24 cellular contexts compared by ENCODE assay signal in genomic region chr11:93032580-93032979, GRCh38.
DNase-seq lines count a peak whose midpoint lies in the region; ATAC-seq, FAIRE-seq and TF ChIP-seq lines count a peak whose summit lies in the region.
"Had no signal": no experiment of that assay in that cellular context is flagged by ENCODE, and none has a peak within 500 bp of the region (broad histone marks: within the 10 kb centered on the region; RNA-seq: fewer than 3 reads in every experiment).

No MANE protein-coding gene starts in this region.

- H3K4ac ChIP-seq in IMR-90 (ENCODE audit: low read depth, low read length) = 0 out of 2 replicates have a peak overlapping the region, but pooled peaks have one; percentile 22

- no peak overlapping the region for H2AK5ac ChIP-seq in IMR-90 (ENCODE audit: low read depth, low read length)

- no peak overlapping the region for H3K56ac ChIP-seq in IMR-90 (ENCODE audit: extremely low read depth, insufficient read depth, low read length)

- FAIRE-seq in astrocyte (lab: Jason Lieb, UNC) = no peak
- FAIRE-seq: GM12878 had no signal

- no peak overlapping the region for H3K14ac ChIP-seq in IMR-90 (replicated peaks; ENCODE audit: low read depth, low read length)

- no peak for TF ChIP-seq CTCF in IMR-90 (conservative IDR thresholded peaks at IDR 0.05; ENCODE audit: low read depth, low read length)
- no peak for TF ChIP-seq CTCF in astrocyte (IDR thresholded peaks at IDR 0.05; ENCODE audit: insufficient read depth, low read depth, low read length)
- no peak for TF ChIP-seq CTCF in foreskin keratinocyte (conservative IDR thresholded peaks at IDR 0.05)

- CTCF ChIA-PET in IMR-90 (lab: Yijun Ruan, JAX) (no interaction called here), HEK293T (lab: Yijun Ruan, JAX) (no interaction called here)

- H3K4me1 Mint-ChIP-seq in astrocyte (ENCODE audit: low read depth, unreplicated experiment) = peaks cover 26% of the 10 kb centered on the region

- H3K27ac ChIP-seq in IMR-90 (ENCODE audit: insufficient read depth, low read length) = no peak overlapping the region
- H3K27ac ChIP-seq in astrocyte (ENCODE audit: low read depth, low read length) = no peak overlapping the region
- no peak overlapping the region for H3K27ac ChIP-seq in foreskin keratinocyte
- H3K27ac ChIP-seq: 22Rv1, HL-60, PC-9, RWPE1 had no signal

- POLR2A ChIA-PET in IMR-90 (lab: Charles Lee; ENCODE audit: unreplicated experiment) (no interaction called here), HEK293T (lab: Yijun Ruan, JAX) (no interaction called here)

- H4K20me1 ChIP-seq in IMR-90 (ENCODE audit: insufficient read depth, low read length) (no peaks in the 10 kb centered on the region), astrocyte (ENCODE audit: insufficient read depth, low read length) (no peaks in the 10 kb centered on the region)

- H2AFZ ChIP-seq in IMR-90 (replicated peaks; ENCODE audit: low read length, poor library complexity) (peak overlapping the region; percentile 18), astrocyte (ENCODE audit: low read depth, low read length) (no peak overlapping the region)
- H2AFZ ChIP-seq: PC-9 had no signal

- H3K4me3 ChIP-seq in IMR-90 (ENCODE audit: insufficient read depth, low read depth, low read length) (no peak overlapping the region), astrocyte (ENCODE audit: insufficient read depth, low read depth, low read length) (no peak overlapping the region)
- H3K4me3 ChIP-seq: GM12878, PC-9 had no signal

- no peaks in the 10 kb centered on the region for H3K36me3 Mint-ChIP-seq in astrocyte (ENCODE audit: low read depth, unreplicated experiment)
- H3K36me3 Mint-ChIP-seq: IgD-negative memory B cell had no signal

- H3K4me3 Mint-ChIP-seq in astrocyte (ENCODE audit: unreplicated experiment) = no peak overlapping the region
- H3K4me3 Mint-ChIP-seq: H9, IgD-negative memory B cell had no signal

- no peak overlapping the region for H4K8ac ChIP-seq in IMR-90 (ENCODE audit: low read depth in 2 of 2, low read length in 2 of 2)

- intact Hi-C loops in IMR-90 (cut with micrococcal nuclease) = no loop called here

- H2BK120ac ChIP-seq in IMR-90 (ENCODE audit: low read depth, low read length) = no peak overlapping the region

- H3K27ac Mint-ChIP-seq in astrocyte (ENCODE audit: unreplicated experiment) = peak overlapping the region; percentile 88
- H3K27ac Mint-ChIP-seq: H9, IgD-negative memory B cell had no signal

- H3K27me3 ChIP-seq in IMR-90 (ENCODE audit: control insufficient read depth, insufficient read depth, low read length) (no peaks in the 10 kb centered on the region), astrocyte (ENCODE audit: insufficient read depth, low read length) (no peaks in the 10 kb centered on the region), foreskin keratinocyte (no peaks in the 10 kb centered on the region)

- no peak overlapping the region for H2BK15ac ChIP-seq in IMR-90 (ENCODE audit: low read depth, low read length)

- no peak overlapping the region for H4K5ac ChIP-seq in IMR-90 (ENCODE audit: low read depth, low read length)

- no peaks in the 10 kb centered on the region; the same call in 1 of the 2 replicates for H3K9me1 ChIP-seq in IMR-90 (ENCODE audit: insufficient read depth, low read length)

- TF ChIP-seq POLR2A in IMR-90 (IDR thresholded peaks at IDR 0.05; ENCODE audit: low read depth, low read length) = no peak

- H4K91ac ChIP-seq in IMR-90 (ENCODE audit: insufficient read depth, low read depth, low read length) = no peak overlapping the region

- no peaks in the 10 kb centered on the region for H3K79me2 ChIP-seq in astrocyte (ENCODE audit: insufficient read depth, low read length)

- no peak overlapping the region for H3K18ac ChIP-seq in IMR-90 (ENCODE audit: low read depth, low read length)

- H3K4me1 ChIP-seq in IMR-90 (ENCODE audit: control insufficient read depth, insufficient read depth, low read length) (no peaks in the 10 kb centered on the region; the same call in 1 of the 2 replicates), astrocyte (ENCODE audit: insufficient read depth, low read length) (peaks cover 12% of the 10 kb centered on the region), foreskin keratinocyte (no peaks in the 10 kb centered on the region)

- peak overlapping the region; percentile 13 for H2AK9ac ChIP-seq in IMR-90 (replicated peaks; ENCODE audit: low read depth, low read length, poor library complexity)

- no peak for TF ChIP-seq RAD21 in IMR-90 (IDR thresholded peaks at IDR 0.05; ENCODE audit: low read length)

- no peak overlapping the region for H3K23ac ChIP-seq in IMR-90 (ENCODE audit: low read depth, low read length)

- H3K4me2 ChIP-seq in IMR-90 (ENCODE audit: low read depth, low read length) = no peak overlapping the region
- H3K4me2 ChIP-seq in astrocyte (ENCODE audit: low read length) = no peak overlapping the region
- H3K4me2 ChIP-seq: PC-9 had no signal

- H3K9ac ChIP-seq in IMR-90 (ENCODE audit: low read depth, low read length) (no peak overlapping the region), astrocyte (ENCODE audit: low read length) (no peak overlapping the region)

- no CpG with 5 or more reads among the region's 2 CpGs for WGBS in IMR-90 (ENCODE audit: extremely low coverage in 2 of 2, insufficient read length in 1 of 2), 2 experiments

- no peaks in the 10 kb centered on the region for H3K79me1 ChIP-seq in IMR-90 (ENCODE audit: low read depth in 1 of 2, low read length in 2 of 2)

- H3K27me3 Mint-ChIP-seq in astrocyte (ENCODE audit: low read depth, unreplicated experiment) = no peaks in the 10 kb centered on the region
- H3K27me3 Mint-ChIP-seq: IgD-negative memory B cell had no signal

- DNase-seq in NCI-H524 (lab: John Stamatoyannopoulos, UW) (peak; percentile 45 to 78), NCI-H524 treated with DMSO at 0.1 percent for 48 hours (lab: John Stamatoyannopoulos, UW) (no peak), IMR-90 (peak; percentile 30), astrocyte (ENCODE audit: low read depth) (peak; percentile 31), foreskin keratinocyte (peak in 1 of 2 donors; percentile 62), NCI-H345 (lab: John Stamatoyannopoulos, UW) (no peak), D341Med (ENCODE audit: low spot score) (no peak), HEK293T (ENCODE audit: extremely low spot score) (no peak)
- DNase-seq: DMS153, EL, H9, Karpas-422, MM.1S, NCI-H1092 treated with DMSO at 0.1 percent for 48 hours, NCI-H2107, NCI-H774, PC-9, SIG-M5 had no signal

- no peak overlapping the region; the same call in 1 of the 2 replicates for H2BK20ac ChIP-seq in IMR-90 (ENCODE audit: low read depth, low read length)

- in situ Hi-C loops in IMR-90 (cut with MboI; ENCODE audit: low sequenced_read_pairs) = no loop called here

- BruUV-seq in IMR-90 (replicated peaks; lab: Mats Ljungman, UMichigan) = no TSS peak

- H3K9me3 Mint-ChIP-seq in astrocyte (ENCODE audit: unreplicated experiment) = no peaks in the 10 kb centered on the region
- H3K9me3 Mint-ChIP-seq: H9 had no signal

- H3K9me3 ChIP-seq in IMR-90 (ENCODE audit: control insufficient read depth, insufficient read depth, low read length) (no peaks in the 10 kb centered on the region), astrocyte (ENCODE audit: insufficient read depth, low read depth, low read length) (no peaks in the 10 kb centered on the region)

- dilution Hi-C loops in IMR-90 (cut with HindIII; ENCODE audit: low sequenced_read_pairs, unreplicated experiment) = no loop called here

- no peaks in the 10 kb centered on the region for H3K36me3 ChIP-seq in IMR-90 (ENCODE audit: control insufficient read depth, insufficient read depth, low read length)
- no peaks in the 10 kb centered on the region for H3K36me3 ChIP-seq in astrocyte (ENCODE audit: insufficient read depth, low read length)

- no peak for ATAC-seq in IMR-90 (ENCODE audit: low read depth)
- peak; percentile 56 for ATAC-seq in foreskin keratinocyte
- ATAC-seq: GM12878, SK-N-SH treated with all-trans-retinoic acid at 6 μM for 48 hours had no signal

- no peak overlapping the region for H2BK5ac ChIP-seq in IMR-90 (ENCODE audit: low read depth, low read length, poor library complexity, severe bottlenecking)

TF ChIP-seq in IMR-90, 13 proteins besides CTCF, POLR2A, EP300 and RAD21:
- TF ChIP-seq RCOR1 (IDR thresholded peaks at IDR 0.05; ENCODE audit: insufficient replicate concordance, low read length) (no peak), SMC3 (IDR thresholded peaks at IDR 0.05; ENCODE audit: low read depth, low read length) (no peak), NFE2L2 (IDR thresholded peaks at IDR 0.05; ENCODE audit: low read depth, low read length) (no peak), BHLHE40 (IDR thresholded peaks at IDR 0.05; ENCODE audit: low read depth, low read length) (no peak), FOS (IDR thresholded peaks at IDR 0.05; ENCODE audit: low read depth, low read length) (no peak), RFX5 (IDR thresholded peaks at IDR 0.05; ENCODE audit: low read depth, low read length) (no peak), MXI1 (IDR thresholded peaks at IDR 0.05; ENCODE audit: borderline replicate concordance, low read depth, low read length) (no peak), CHD1 (IDR thresholded peaks at IDR 0.05; ENCODE audit: low read depth, low read length) (no peak)
TF ChIP-seq in IMR-90: peak in this region for 0.

TF ChIP-seq in HEK293T, 16 proteins besides CTCF, POLR2A, EP300 and RAD21:
- no peak for TF ChIP-seq SP1 (IDR thresholded peaks at IDR 0.05)
- no peak for TF ChIP-seq PKNOX1 (IDR thresholded peaks at IDR 0.05)
- no peak for TF ChIP-seq HDGF (IDR thresholded peaks at IDR 0.05; ENCODE audit: borderline replicate concordance)
- no peak for TF ChIP-seq FOXK2 (IDR thresholded peaks at IDR 0.05)
- no peak for TF ChIP-seq ELF4 (IDR thresholded peaks at IDR 0.05)
- TF ChIP-seq TARDBP (IDR thresholded peaks at IDR 0.05) = no peak
- TF ChIP-seq ZNF384 (IDR thresholded peaks at IDR 0.05) = no peak
- TF ChIP-seq LEF1 (IDR thresholded peaks at IDR 0.05; ENCODE audit: borderline replicate concordance) = no peak
- TF ChIP-seq SUZ12 (IDR thresholded peaks at IDR 0.05) = no peak

Comparison
In these comparisons a context has a peak if more than half of its experiments do, and no peak if none do; other contexts are left out.
1. DNase-seq: peak in NCI-H524 (2 of 2), IMR-90 (single experiment) and astrocyte (single experiment); none in NCI-H524 treated with DMSO at 0.1 percent for 48 hours (single experiment), NCI-H345 (single experiment), D341Med (single experiment) and HEK293T (single experiment).